ENCODE assay signal across 14 cellular contexts in genomic region chr12:4106617-4107016, GRCh38.
DNase-seq lines count a peak whose midpoint lies in the region; ATAC-seq, FAIRE-seq and TF ChIP-seq lines count a peak whose summit lies in the region.
"Had no signal": no experiment of that assay in that cellular context is flagged by ENCODE, and none has a peak within 500 bp of the region (broad histone marks: within the 10 kb centered on the region; RNA-seq: fewer than 3 reads in every experiment).

No MANE protein-coding gene starts in this region.

- intact Hi-C loops in CD8-positive, alpha-beta T cell (cut with DNase I, micrococcal nuclease), result loop anchor here (1.0 to 10.0 kb wide), 4 partner anchors 36 to 222 kb away; no protein-coding TSS in a partner anchor
- intact Hi-C loops in left colon (cut with DNase I, micrococcal nuclease), result loop anchor here in 1 of 2 donors (5.0 kb wide), 1 partner anchor 171 kb away; no protein-coding TSS in a partner anchor
- intact Hi-C loops in kidney (cut with DNase I), result no loop called here

- FAIRE-seq in kidney (lab: Jason Lieb, UNC), result no peak
- FAIRE-seq: colon had no signal

- H3K27me3 Mint-ChIP-seq in CD8-positive, alpha-beta T cell (ENCODE audit: low read depth), result peaks cover 4% of the 10 kb centered on the region
- peaks cover 4% of the 10 kb centered on the region for H3K27me3 Mint-ChIP-seq in activated CD4-positive, alpha-beta memory T cell treated with anti-CD3 and anti-CD28 coated beads, Interleukin-2, amount 10 ng/mL, durations not matched to agents 7 days and 5 days

- H3K27me3 ChIP-seq in BJ (ENCODE audit: control insufficient read depth, insufficient read depth, low read length), result no peaks in the 10 kb centered on the region; the same call in none of the 2 replicates
- no peaks in the 10 kb centered on the region for H3K27me3 ChIP-seq in CD8-positive, alpha-beta T cell (ENCODE audit: insufficient read depth, low read length)
- peaks cover 9% of the 10 kb centered on the region; the same call in 1 of the 2 replicates for H3K27me3 ChIP-seq in MG63

- H3K4me1 Mint-ChIP-seq in CD8-positive, alpha-beta T cell (ENCODE audit: low read depth), result peaks cover 17% of the 10 kb centered on the region
- peaks cover 49% of the 10 kb centered on the region for H3K4me1 Mint-ChIP-seq in activated CD4-positive, alpha-beta memory T cell treated with anti-CD3 and anti-CD28 coated beads, Interleukin-2, amount 10 ng/mL, durations not matched to agents 7 days and 5 days
- H3K4me1 Mint-ChIP-seq: neural crest cell had no signal

- H3K27ac Mint-ChIP-seq in CD8-positive, alpha-beta T cell, result peak overlapping the region; percentile 94
- peak overlapping the region; percentile 81 for H3K27ac Mint-ChIP-seq in activated CD4-positive, alpha-beta memory T cell treated with anti-CD3 and anti-CD28 coated beads, Interleukin-2, amount 10 ng/mL, durations not matched to agents 7 days and 5 days

- H3K36me3 ChIP-seq in BJ (ENCODE audit: control insufficient read depth, insufficient read depth, low read length) (no peaks in the 10 kb centered on the region), MG63 (no peaks in the 10 kb centered on the region), kidney (ENCODE audit: control insufficient read depth in 1 of 2, insufficient read depth in 2 of 2, low read length in 2 of 2) (no peaks in the 10 kb centered on the region)
- H3K36me3 ChIP-seq in CD8-positive, alpha-beta T cell (ENCODE audit: insufficient read depth, low read length), result no peaks in the 10 kb centered on the region
- H3K36me3 ChIP-seq: spleen had no signal

- no peak overlapping the region for H3K27ac ChIP-seq in CD8-positive, alpha-beta T cell (ENCODE audit: low read depth, low read length)
- H3K27ac ChIP-seq in kidney (ENCODE audit: low read depth in 2 of 2, low read length in 2 of 2), result no peak overlapping the region
- H3K27ac ChIP-seq: spleen had no signal

- peak overlapping the region; percentile 67 for H3K4me3 Mint-ChIP-seq in CD8-positive, alpha-beta T cell
- peak overlapping the region; percentile 39 for H3K4me3 Mint-ChIP-seq in activated CD4-positive, alpha-beta memory T cell treated with anti-CD3 and anti-CD28 coated beads, Interleukin-2, amount 10 ng/mL, durations not matched to agents 7 days and 5 days
- H3K4me3 Mint-ChIP-seq: neural crest cell had no signal

- CTCF ChIA-PET in BJ (lab: Yijun Ruan, JAX), result interaction anchor here (1.0 to 4.8 kb wide), 6 partner anchors 8 to 171 kb away, joined by 3 to 50 read pairs (median 5); no protein-coding TSS in a partner anchor
- CTCF ChIA-PET in CD8-positive, alpha-beta T cell (lab: Charles Lee), result interaction anchor here (0.6 to 4.5 kb wide), 19 partner anchors 10 to 222 kb away, joined by 3 to 90 read pairs (median 4); partner anchors contain the start of gene CCND2
- CTCF ChIA-PET in activated CD4-positive, alpha-beta memory T cell treated with anti-CD3 and anti-CD28 coated beads, Interleukin-2, amount 10 ng/mL, durations not matched to agents 7 days and 5 days (lab: Charles Lee), result interaction anchor here (1.3 to 5.7 kb wide), 15 partner anchors 11 to 221 kb away, joined by 3 to 162 read pairs (median 11); partner anchors contain the start of gene CCND2

- no peaks in the 10 kb centered on the region for H3K9me3 Mint-ChIP-seq in CD8-positive, alpha-beta T cell
- H3K9me3 Mint-ChIP-seq in activated CD4-positive, alpha-beta memory T cell treated with anti-CD3 and anti-CD28 coated beads, Interleukin-2, amount 10 ng/mL, durations not matched to agents 7 days and 5 days, result no peaks in the 10 kb centered on the region
- H3K9me3 Mint-ChIP-seq: neural crest cell had no signal

- H3K4me3 ChIP-seq in BJ (ENCODE audit: low read depth, low read length) (no peak overlapping the region), MG63 (no peak overlapping the region), kidney (ENCODE audit: low read length in 2 of 2) (no peak overlapping the region)
- no peak overlapping the region for H3K4me3 ChIP-seq in CD8-positive, alpha-beta T cell (ENCODE audit: low read depth, low read length)
- H3K4me3 ChIP-seq: spleen had no signal

- POLR2A ChIA-PET in BJ (lab: Charles Lee), result no interaction called here
- POLR2A ChIA-PET in CD8-positive, alpha-beta T cell (lab: Charles Lee), result interaction anchor here (1.6 to 2.2 kb wide), 3 partner anchors 162 to 170 kb away, joined by 3 to 11 read pairs (median 8); no protein-coding TSS in a partner anchor
- POLR2A ChIA-PET in activated CD4-positive, alpha-beta memory T cell treated with anti-CD3 and anti-CD28 coated beads, Interleukin-2, amount 10 ng/mL, durations not matched to agents 7 days and 5 days (lab: Charles Lee), result interaction anchor here (0.8 to 4.0 kb wide), 11 partner anchors 10 to 186 kb away, joined by 3 to 108 read pairs (median 8); partner anchors contain the start of gene CCND2

- no peak overlapping the region for H3K9ac ChIP-seq in kidney (ENCODE audit: low read length in 2 of 2)

- H3K4me1 ChIP-seq in CD8-positive, alpha-beta T cell (ENCODE audit: insufficient read depth, low read length), result peaks cover 12% of the 10 kb centered on the region
- H3K4me1 ChIP-seq in kidney (ENCODE audit: control insufficient read depth in 1 of 2, insufficient read depth in 1 of 2, low read depth in 1 of 2, low read length in 2 of 2), result no peaks in the 10 kb centered on the region
- H3K4me1 ChIP-seq: Caco-2 had no signal

- 0 out of 2 replicates have a peak, but pooled peaks have one; percentile 9 for TF ChIP-seq CTCF in BJ (IDR thresholded peaks at IDR 0.05; ENCODE audit: insufficient read depth, low read depth, low read length)
- no peak for TF ChIP-seq CTCF in CD8-positive, alpha-beta T cell (IDR thresholded peaks at IDR 0.05)
- TF ChIP-seq CTCF in kidney (IDR thresholded peaks at IDR 0.05; ENCODE audit: borderline replicate concordance, extremely low read depth, insufficient read depth), result no peak

- no peak for DNase-seq in BJ (ENCODE audit: low read depth)
- DNase-seq in CD8-positive, alpha-beta T cell, result no peak
- DNase-seq in activated CD4-positive, alpha-beta memory T cell treated with anti-CD3 and anti-CD28 coated beads, Interleukin-2, amount 10 ng/mL, durations not matched to agents 7 days and 5 days, result peak; percentile 41
- no peak for DNase-seq in left colon
- DNase-seq in MG63, result no peak
- no peak for DNase-seq in kidney
- DNase-seq: NCI-H1048, NCI-H2081, spleen had no signal

- H3K9me3 ChIP-seq in CD8-positive, alpha-beta T cell (ENCODE audit: low read length), result no peaks in the 10 kb centered on the region
- H3K9me3 ChIP-seq in MG63, result no peaks in the 10 kb centered on the region
- H3K9me3 ChIP-seq in kidney (ENCODE audit: control insufficient read depth in 1 of 2, low read length in 2 of 2), result no peaks in the 10 kb centered on the region
- H3K9me3 ChIP-seq: Caco-2 had no signal

- peak; percentile 45 for ATAC-seq in CD8-positive, alpha-beta T cell
- ATAC-seq in left colon (peak; percentile 15), GM19395 (IDR thresholded peaks at IDR 0.05; ENCODE audit: unreplicated experiment) (no peak), HG03045 (IDR thresholded peaks at IDR 0.05; ENCODE audit: unreplicated experiment) (no peak)

- no peaks in the 10 kb centered on the region for H3K36me3 Mint-ChIP-seq in CD8-positive, alpha-beta T cell
- H3K36me3 Mint-ChIP-seq in activated CD4-positive, alpha-beta memory T cell treated with anti-CD3 and anti-CD28 coated beads, Interleukin-2, amount 10 ng/mL, durations not matched to agents 7 days and 5 days (ENCODE audit: low read depth), result peaks cover 2% of the 10 kb centered on the region

Comparison
In these comparisons a context has a peak if more than half of its experiments do, and no peak if none do; other contexts are left out.
1. ATAC-seq: peak in CD8-positive, alpha-beta T cell (single experiment) and left colon (single experiment); none in GM19395 (single experiment) and HG03045 (single experiment).